19 cellular contexts compared by ENCODE assay signal in genomic region chr10:69847883-69848282, GRCh38. TPM values are rescaled to one million over a fixed set of nuclear protein-coding genes. Genes with fewer than 3 reads are reported as not detected.
DNase-seq lines count a peak whose midpoint lies in the region; FAIRE-seq and TF ChIP-seq lines count a peak whose summit lies in the region.
"Had no signal": no experiment of that assay in that cellular context is flagged by ENCODE, and none has a peak within 500 bp of the region (broad histone marks: within the 10 kb centered on the region; RNA-seq: fewer than 3 reads in every experiment).

No MANE protein-coding gene starts in this region.

- DNase-seq in AG08395 (ENCODE audit: low spot score) (peak; percentile 22), HCEC 1CT (peak; percentile 34), H1 (ENCODE audit: low read depth in 1 of 2, low spot score in 2 of 2) (no peak), myocyte (ENCODE audit: low read depth) (peak; percentile 66), coronary artery (ENCODE audit: low spot score) (no peak), activated gamma-delta T cell (lab: John Stamatoyannopoulos, UW) (no peak), globus pallidus (ENCODE audit: low spot score) (no peak), H4 (ENCODE audit: low spot score) (no peak)
- DNase-seq: activated CD4-positive, CD25-positive, alpha-beta regulatory T cell treated with anti-CD3 and anti-CD28 coated beads, Interleukin-2, amount 50 U/mL, for 72 hours; activated naive CD4-positive, alpha-beta T cell; activated T-cell treated with anti-CD3 and anti-CD28 coated beads, Interleukin-2, amount 50 U/mL, for 1 hour; H9; kidney; naive thymus-derived CD4-positive, alpha-beta T cell; NCI-H1436; NCI-H510A; upper lobe of right lung had no signal

- H3K14ac ChIP-seq in H1 (ENCODE audit: insufficient read length) = no peak overlapping the region

- H2BK15ac ChIP-seq in H1 (ENCODE audit: low read length) = peak overlapping the region; percentile 75; the same call in 1 of the 2 replicates

- H3K4me1 ChIP-seq in H1 (replicated peaks in 1 of 4; ENCODE audit: control insufficient read depth in 3 of 4, insufficient read depth in 4 of 4, low read length in 3 of 4) = peaks cover 16 to 51% (median 30%) of the 10 kb centered on the region in 4 experiments

- no peaks in the 10 kb centered on the region for H3K36me3 ChIP-seq in H1 (ENCODE audit: control insufficient read depth in 2 of 4, insufficient read depth in 4 of 4, low read length in 3 of 4)
- H3K36me3 ChIP-seq: upper lobe of right lung had no signal

- POLR2A ChIA-PET in H1 (lab: Charles Lee; ENCODE audit: partially characterized antibody) = no interaction called here

- H2BK5ac ChIP-seq in H1 (ENCODE audit: low read depth, low read length) = peak overlapping the region; percentile 47; the same call in 1 of the 2 replicates

- no peak overlapping the region for H3K23ac ChIP-seq in H1 (ENCODE audit: insufficient read length)

- CTCF ChIA-PET in H1 (lab: Charles Lee; ENCODE audit: partially characterized antibody) = interaction anchor here (0.8 to 6.2 kb wide), 11 partner anchors 8 to 104 kb away, joined by 3 to 25 read pairs (median 5); no protein-coding TSS in a partner anchor

- TF ChIP-seq CTCF in H1 (IDR thresholded peaks at IDR 0.05; ENCODE audit: control extremely low read depth in 1 of 3, insufficient read depth in 1 of 3, low read depth in 1 of 3, low read length in 3 of 3) (no peak), coronary artery (IDR thresholded peaks at IDR 0.05) (no peak)

- H2AK5ac ChIP-seq in H1 (ENCODE audit: low read depth, low read length) = 0 out of 2 replicates have a peak overlapping the region, but pooled peaks have one; percentile 26

- no peak for TF ChIP-seq POLR2A in H1 (IDR thresholded peaks at IDR 0.05; ENCODE audit: control extremely low read depth in 1 of 2, low read depth in 2 of 2, low read length in 2 of 2)

- no peaks in the 10 kb centered on the region for H3K79me1 ChIP-seq in H1 (ENCODE audit: low read depth, low read length)

- no peak overlapping the region; a peak in 1 of 4 replicates for H3K4me2 ChIP-seq in H1 (ENCODE audit: insufficient read depth in 1 of 2, low read depth in 2 of 2, low read length in 2 of 2)
- H3K4me2 ChIP-seq: A549 had no signal

- H3K56ac ChIP-seq in H1 (replicated peaks; ENCODE audit: insufficient read length, low read depth, low read length) = no peak overlapping the region

- FAIRE-seq in H1 (lab: Jason Lieb, UNC) = no peak
- FAIRE-seq: A549, kidney had no signal

- H4K5ac ChIP-seq in H1 (ENCODE audit: insufficient read length, low read depth, low read length) = no peak overlapping the region

- H2BK120ac ChIP-seq in H1 (replicated peaks; ENCODE audit: low read depth, low read length) = no peak overlapping the region

- no peak overlapping the region for H2AFZ ChIP-seq in H1 (ENCODE audit: low read length)

- H3K9ac ChIP-seq in H1 (replicated peaks in 1 of 4; ENCODE audit: extremely low read depth in 1 of 4, low read depth in 3 of 4, low read length in 3 of 4) = no peak overlapping the region

- no peak overlapping the region for H3K27ac ChIP-seq in H1 (ENCODE audit: low read depth, low read length)
- H3K27ac ChIP-seq in coronary artery = no peak overlapping the region
- H3K27ac ChIP-seq: A549, C4-2B, upper lobe of right lung had no signal

- peak overlapping the region; percentile 66; the same call in 1 of the 2 replicates for H3K18ac ChIP-seq in H1 (ENCODE audit: extremely low read depth, low read length)

- peak overlapping the region; percentile 85; the same call in 1 of the 2 replicates for H2BK12ac ChIP-seq in H1 (ENCODE audit: low read depth, low read length)

- H3K27me3 ChIP-seq in H1 (replicated peaks in 1 of 4; ENCODE audit: control insufficient read depth in 3 of 4, extremely low read depth in 1 of 4, insufficient read depth in 3 of 4, low read length in 3 of 4) = no peaks in the 10 kb centered on the region
- H3K27me3 ChIP-seq: upper lobe of right lung had no signal

- no peak overlapping the region for H4K8ac ChIP-seq in H1 (ENCODE audit: extremely low read depth, insufficient read depth, low read length)

- no peaks in the 10 kb centered on the region for H4K20me1 ChIP-seq in H1 (replicated peaks in 1 of 2; ENCODE audit: control insufficient read depth in 1 of 2, insufficient read depth in 2 of 2, low read length in 2 of 2)

- H3K79me2 ChIP-seq in H1 (ENCODE audit: control insufficient read depth in 1 of 2, insufficient read depth in 2 of 2, low read length in 2 of 2) = no peaks in the 10 kb centered on the region

- no peaks in the 10 kb centered on the region for H3K9me3 ChIP-seq in H1 (ENCODE audit: insufficient read depth in 2 of 2, low read depth in 1 of 2, low read length in 1 of 2)
- H3K9me3 ChIP-seq: A549, upper lobe of right lung had no signal

- peak overlapping the region; percentile 62; the same call in 1 of the 2 replicates for H2BK20ac ChIP-seq in H1 (ENCODE audit: low read length)

- H3K23me2 ChIP-seq in H1 (ENCODE audit: low read depth, low read length) = no peaks in the 10 kb centered on the region

- TF ChIP-seq RAD21 in H1 (IDR thresholded peaks at IDR 0.05 in 1 of 2, conservative IDR thresholded peaks at IDR 0.05 in 1 of 2; ENCODE audit: low read depth in 2 of 2, low read length in 2 of 2) = no peak

- H3K4me3 ChIP-seq in H1 (ENCODE audit: extremely low read depth in 1 of 4, insufficient read depth in 2 of 4, low read depth in 3 of 4, low read length in 4 of 4) (no peak overlapping the region), coronary artery (no peak overlapping the region)
- H3K4me3 ChIP-seq: A549, upper lobe of right lung had no signal

- 90% methylated on average over 5 of the region's 5 CpGs; no CpG with 5 or more reads in 1 of the 2 experiments for WGBS in H1 (ENCODE audit: extremely low coverage in 1 of 2, insufficient coverage in 1 of 2, insufficient read length in 1 of 2, insufficient replicate concordance in 2 of 2, low coverage in 1 of 2, low lambda C conversion rate in 2 of 2, missing lambda C conversion rate in 1 of 2), 2 experiments

- no peak overlapping the region for H4K91ac ChIP-seq in H1 (replicated peaks; ENCODE audit: insufficient read length, low read length)

- no peak overlapping the region for H3K4ac ChIP-seq in H1 (replicated peaks; ENCODE audit: insufficient read length, low read depth, low read length)

- no peak for TF ChIP-seq EP300 in H1 (IDR thresholded peaks at IDR 0.05; ENCODE audit: borderline replicate concordance in 1 of 2, low read depth in 2 of 2, low read length in 2 of 2)

TF ChIP-seq in H1, 55 proteins besides CTCF, POLR2A, EP300 and RAD21:
- TF ChIP-seq PHF8 (conservative IDR thresholded peaks at IDR 0.05; ENCODE audit: low read depth, low read length) (no peak), E2F6 (IDR thresholded peaks at IDR 0.05) (no peak), TAF1 (IDR thresholded peaks at IDR 0.05; ENCODE audit: low read depth, low read length) (no peak), CBX5 (IDR thresholded peaks at IDR 0.05; ENCODE audit: low read depth, low read length) (no peak), USF2 (IDR thresholded peaks at IDR 0.05; ENCODE audit: low read length) (no peak), HDAC2 (IDR thresholded peaks at IDR 0.05; ENCODE audit: borderline replicate concordance in 1 of 2, low read depth in 2 of 2, low read length in 2 of 2) (no peak), EGR1 (IDR thresholded peaks at IDR 0.05; ENCODE audit: borderline replicate concordance, low read depth, low read length) (no peak), GTF2F1 (IDR thresholded peaks at IDR 0.05; ENCODE audit: borderline replicate concordance, low read depth, low read length) (no peak), CBX8 (IDR thresholded peaks at IDR 0.05; ENCODE audit: borderline replicate concordance, low read depth, low read length) (no peak), TBP (IDR thresholded peaks at IDR 0.05; ENCODE audit: low read depth, low read length) (no peak), POLR2AphosphoS5 (IDR thresholded peaks at IDR 0.05; ENCODE audit: low read depth, low read length) (no peak), BACH1 (IDR thresholded peaks at IDR 0.05; ENCODE audit: low read length) (no peak), ZNF274 (IDR thresholded peaks at IDR 0.05; ENCODE audit: borderline replicate concordance, extremely low read depth, low read length) (no peak), CHD1 (IDR thresholded peaks at IDR 0.05; ENCODE audit: low read depth, low read length) (no peak), KDM1A (IDR thresholded peaks at IDR 0.05; ENCODE audit: borderline replicate concordance, low read length) (no peak), BRCA1 (IDR thresholded peaks at IDR 0.05; ENCODE audit: low read depth, low read length) (no peak), HDAC6 (IDR thresholded peaks at IDR 0.05; ENCODE audit: low read depth, low read length) (no peak), TEAD4 (IDR thresholded peaks at IDR 0.05; ENCODE audit: low read depth, low read length) (no peak), JUN (IDR thresholded peaks at IDR 0.05; ENCODE audit: low read depth, low read length) (no peak)
TF ChIP-seq in H1: peak in this region for 0.

RNA-seq across cellular contexts. Expression of gene COL13A1, which starts 46.2 kb away (rescaled TPM):
- total RNA-seq in H1 (2021; fragmentation: NEBNext Ultra II Directional; extraction: Animal tissue kit (Norgen Biotek cat#: 25700)) = 4.5 and 5.2 TPM in 2 replicates
- 2.6 and 3.7 TPM in 2 replicates for polyA plus RNA-seq in H1 (2011; rRNA removed)
- polyA plus RNA-seq in H1 (2011; cell fraction: cytosol; rRNA removed) = 6.7 TPM
- 13.5 TPM for polyA plus RNA-seq in H1 (2011; cell fraction: nucleus; rRNA removed)
- 3.5 to 4.3 TPM (median 3.7 TPM) in 4 replicates for polyA plus RNA-seq in H1 (2012, experiment 1 of 2)
- 1.0 TPM for polyA plus RNA-seq in H1 (2012, experiment 2 of 2)
- polyA plus RNA-seq in H1 (2013, experiment 1 of 2) = 7.6 TPM
- polyA plus RNA-seq in H1 (2013, experiment 2 of 2) = 6.3 TPM
- 1.7 and 4.2 TPM in 2 replicates for polyA minus RNA-seq in H1 (2011; rRNA and poly(A)+ RNA removed)
- 0.95 TPM for polyA minus RNA-seq in H1 (2011; cell fraction: cytosol; rRNA and poly(A)+ RNA removed)
- polyA minus RNA-seq in H1 (2011; cell fraction: nucleus; rRNA and poly(A)+ RNA removed) = 11.5 TPM
- total RNA-seq in myocyte = 17.3 and 31.0 TPM in 2 replicates
- polyA plus RNA-seq in myocyte (2012) = 3.4 TPM
- total RNA-seq in H4 (2014; rRNA removed; shearing (Covaris generic)) = 0.50 and 0.53 TPM in 2 replicates
- polyA plus RNA-seq: naive thymus-derived CD4-positive, alpha-beta T cell had no signal

Comparison
In these comparisons a context has a peak if more than half of its experiments do, and no peak if none do; other contexts are left out.
1. DNase-seq: peak in AG08395 (single experiment), HCEC 1CT (single experiment) and myocyte (single experiment); none in H1 (0 of 2), coronary artery (single experiment), activated gamma-delta T cell (single experiment), globus pallidus (single experiment) and H4 (single experiment).